34 cellular contexts compared by ENCODE assay signal in the genomic region with DNA sequence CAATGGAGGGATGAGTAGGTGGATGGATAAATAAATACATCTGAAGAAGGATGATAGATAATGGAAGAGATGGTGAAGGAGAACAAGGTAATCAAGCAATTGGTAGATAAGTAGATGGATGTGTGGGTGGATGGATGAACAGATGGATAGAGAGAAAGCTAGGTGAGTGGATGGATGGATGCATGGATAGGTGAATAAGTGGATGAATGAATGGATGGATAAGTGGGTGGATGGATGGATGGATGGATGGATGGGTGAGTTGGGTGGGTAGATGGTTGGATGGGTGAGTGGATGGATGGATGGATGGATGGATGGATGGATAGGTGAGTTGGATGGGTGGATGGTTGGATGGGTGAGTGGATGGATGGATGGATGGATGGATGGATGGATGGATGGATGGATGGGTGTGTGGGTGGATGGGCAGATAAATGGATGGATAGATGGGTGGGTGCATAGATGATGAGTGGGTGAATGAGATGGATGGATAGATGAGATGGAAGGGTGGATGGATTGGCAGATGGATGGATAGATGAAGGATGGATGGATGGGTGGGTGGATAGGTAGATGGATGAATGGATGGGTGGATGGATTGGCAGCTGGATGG. TPM values are rescaled to one million over a fixed set of nuclear protein-coding genes. Genes with fewer than 3 reads are reported as not detected.
"Had no signal": no experiment of that assay in that cellular context is flagged by ENCODE, and none has a peak within 500 bp of the region (broad histone marks: within the 10 kb centered on the region; RNA-seq: fewer than 3 reads in every experiment).

No MANE protein-coding gene starts in this region.

- H3K36me3 Mint-ChIP-seq: activated naive CD8-positive, alpha-beta T cell had no signal

- H3K4me3 ChIP-seq: body of pancreas, esophagus squamous epithelium, gastroesophageal sphincter had no signal

- H3K27me3 Mint-ChIP-seq: activated CD4-positive, alpha-beta T cell treated with anti-CD3 and anti-CD28 coated beads, Interleukin-2, amount 10 ng/mL, durations not matched to agents 7 days and 5 days had no signal

- H3K9me3 Mint-ChIP-seq: activated CD4-positive, alpha-beta T cell treated with anti-CD3 and anti-CD28 coated beads, Interleukin-2, amount 10 ng/mL, durations not matched to agents 7 days and 5 days; activated CD8-positive, alpha-beta T cell treated with anti-CD3 and anti-CD28 coated beads for 36 hours; activated T-cell treated with anti-CD3 and anti-CD28 coated beads, Interleukin-2, amount 50 U/mL, for 4 hours; activated T-helper 17 cell treated with anti-CD3 and anti-CD28 coated beads, Interleukin-2, amount 50 U/mL, for 72 hours; WTC11 had no signal

- H3K27ac Mint-ChIP-seq: activated CD4-positive, alpha-beta T cell treated with anti-CD3 and anti-CD28 coated beads, Interleukin-2, amount 10 ng/mL, durations not matched to agents 7 days and 5 days; activated CD8-positive, alpha-beta T cell treated with anti-CD3 and anti-CD28 coated beads for 36 hours; activated naive CD8-positive, alpha-beta T cell; activated T-helper 17 cell treated with anti-CD3 and anti-CD28 coated beads, Interleukin-2, amount 50 U/mL, for 72 hours; effector memory CD8-positive, alpha-beta T cell; WTC11 had no signal

- H3K4me1 Mint-ChIP-seq: activated CD4-positive, alpha-beta T cell treated with anti-CD3 and anti-CD28 coated beads, Interleukin-2, amount 10 ng/mL, durations not matched to agents 7 days and 5 days; activated T-helper 17 cell treated with anti-CD3 and anti-CD28 coated beads, Interleukin-2, amount 50 U/mL, for 72 hours had no signal

- H3K9me3 ChIP-seq: body of pancreas, esophagus squamous epithelium, gastroesophageal sphincter had no signal

- DNase-seq: activated CD4-positive, alpha-beta T cell treated with anti-CD3 and anti-CD28 coated beads for 1 hour; activated CD4-positive, alpha-beta T cell treated with anti-CD3 and anti-CD28 coated beads for 4 hours; activated CD4-positive, alpha-beta T cell treated with anti-CD3 and anti-CD28 coated beads, Interleukin-2, amount 10 ng/mL, durations not matched to agents 7 days and 5 days; activated CD4-positive, alpha-beta T cell treated with anti-CD3 and anti-CD28 coated beads, Interleukin-2, amount 50 U/mL, for 4 hours; activated CD8-positive, alpha-beta memory T cell treated with anti-CD3 and anti-CD28 coated beads for 24 hours; activated CD8-positive, alpha-beta T cell treated with anti-CD3 and anti-CD28 coated beads for 36 hours; activated effector memory CD4-positive, alpha-beta T cell treated with Interleukin-2 at 50 U/mL for 16 hours; activated gamma-delta T cell treated with Interleukin-2 at 50 U/mL for 16 hours; activated naive CD4-positive, alpha-beta T cell treated with anti-CD3 and anti-CD28 coated beads, Interleukin-2, amount 50 U/mL, for 16 hours; activated naive CD4-positive, alpha-beta T cell treated with Interleukin-2 at 50 U/mL for 16 hours; activated T-cell treated with anti-CD3 and anti-CD28 coated beads, Interleukin-2, amount 50 U/mL, for 4 hours; amniotic stem cell; aorta; body of pancreas; caudate nucleus; cortex of kidney; dermis blood vessel endothelial cell; effector CD4-positive, alpha-beta T cell; effector memory CD8-positive, alpha-beta T cell; esophagus squamous epithelium; foreskin melanocyte; head of caudate nucleus; T-helper 2 cell had no signal

- H3K27ac ChIP-seq: body of pancreas, epithelial cell of prostate, esophagus squamous epithelium, gastroesophageal sphincter, VCaP had no signal

- H3K4me3 Mint-ChIP-seq: activated CD4-positive, alpha-beta T cell treated with anti-CD3 and anti-CD28 coated beads, Interleukin-2, amount 10 ng/mL, durations not matched to agents 7 days and 5 days; activated CD8-positive, alpha-beta T cell treated with anti-CD3 and anti-CD28 coated beads for 36 hours; activated naive CD8-positive, alpha-beta T cell; activated T-cell treated with anti-CD3 and anti-CD28 coated beads, Interleukin-2, amount 50 U/mL, for 4 hours; activated T-helper 17 cell treated with anti-CD3 and anti-CD28 coated beads, Interleukin-2, amount 50 U/mL, for 72 hours; effector memory CD8-positive, alpha-beta T cell; WTC11 had no signal

- H3K36me3 ChIP-seq: esophagus squamous epithelium had no signal

RNA-seq across cellular contexts. Expression of a gene that starts 6.3 kb away (rescaled TPM):
- total RNA-seq: activated CD4-positive, alpha-beta T cell treated with anti-CD3 and anti-CD28 coated beads, Interleukin-2, amount 10 ng/mL, durations not matched to agents 7 days and 5 days; activated CD8-positive, alpha-beta T cell treated with anti-CD3 and anti-CD28 coated beads for 36 hours; T-helper 1 cell treated with Interleukin-12 subunit alpha and Interleukin-12 subunit beta and Interleukin-4 antibody, amounts not matched to agents 30 ng/mL and 1 ng/mL, for 36 hours had no signal

RNA-seq across cellular contexts. Expression of a gene that starts 13.4 kb away (rescaled TPM):
- total RNA-seq: chondrocyte, fibroblast of lung, fibroblast of villous mesenchyme had no signal

RNA-seq across cellular contexts. Expression of a gene that starts 18.2 kb away (rescaled TPM):
- total RNA-seq: activated CD4-positive, alpha-beta T cell treated with anti-CD3 and anti-CD28 coated beads, Interleukin-2, amount 10 ng/mL, durations not matched to agents 7 days and 5 days; chondrocyte; fibroblast of lung; fibroblast of villous mesenchyme; T-helper 1 cell treated with Interleukin-12 subunit alpha and Interleukin-12 subunit beta and Interleukin-4 antibody, amounts not matched to agents 30 ng/mL and 1 ng/mL, for 36 hours had no signal
- polyA plus RNA-seq: fibroblast of lung had no signal

RNA-seq across cellular contexts. Expression of a gene that starts 34.9 kb away (rescaled TPM):
- total RNA-seq: activated CD4-positive, alpha-beta T cell treated with anti-CD3 and anti-CD28 coated beads, Interleukin-2, amount 10 ng/mL, durations not matched to agents 7 days and 5 days; endothelial cell of umbilical vein; T-helper 1 cell treated with Interleukin-12 subunit alpha and Interleukin-12 subunit beta and Interleukin-4 antibody, amounts not matched to agents 30 ng/mL and 1 ng/mL, for 36 hours had no signal
